In genomic region chr12:57846577-57847319, GRCh38 we compare ENCODE assay signal across 8 cellular contexts. TPM values are rescaled to one million over a fixed set of nuclear protein-coding genes. Genes with fewer than 3 reads are reported as not detected.
A peak's percentile ranks its signal among the peaks of the same experiment; 100 is the strongest.
DNase-seq lines count a peak whose midpoint lies in the region; ATAC-seq and TF ChIP-seq lines count a peak whose summit lies in the region.

A gene with protein sequence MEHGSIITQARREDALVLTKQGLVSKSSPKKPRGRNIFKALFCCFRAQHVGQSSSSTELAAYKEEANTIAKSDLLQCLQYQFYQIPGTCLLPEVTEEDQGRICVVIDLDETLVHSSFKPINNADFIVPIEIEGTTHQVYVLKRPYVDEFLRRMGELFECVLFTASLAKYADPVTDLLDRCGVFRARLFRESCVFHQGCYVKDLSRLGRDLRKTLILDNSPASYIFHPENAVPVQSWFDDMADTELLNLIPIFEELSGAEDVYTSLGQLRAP (minus strand): TSS chr12:57846729. CDS start chr12:57846435, 294 bp downstream.

- H3K9me3 ChIP-seq in smooth muscle cell (replicated peaks; ENCODE audit: low read depth): no peaks in the 10 kb centered on the region

- WGBS in smooth muscle cell (ENCODE audit: low lambda C conversion rate): under 1% methylated on average over 42 of the region's 58 CpGs

- no peak for TF ChIP-seq CTCF in smooth muscle cell (IDR thresholded peaks at IDR 0.05; ENCODE audit: borderline replicate concordance, insufficient read depth, poor library complexity, severe bottlenecking)

- peak; percentile 99 for DNase-seq in 8988T
- DNase-seq in NCI-H446 (lab: John Stamatoyannopoulos, UW): peak; percentile 92 to 97
- peak; percentile 50 to 67 (median 62) for DNase-seq in activated CD4-positive, CD25-positive, alpha-beta regulatory T cell (lab: John Stamatoyannopoulos, UW)
- peak; percentile 78 to 100 (median 98) for DNase-seq in caudate nucleus (lab: John Stamatoyannopoulos, UW)
- DNase-seq in iPS-NIHi7 (ENCODE audit: extremely low spot score): peak; percentile 99
- DNase-seq in smooth muscle cell (lab: John Stamatoyannopoulos, UW; ENCODE audit: unreplicated experiment): peak; percentile 97

- H3K27ac ChIP-seq in caudate nucleus (ENCODE audit: low read depth, low read length) (peak within 1 kb of the TSS; percentile 99), smooth muscle cell (ENCODE audit: low read depth) (peak within 1 kb of the TSS; percentile 100)

- H3F3A ChIP-seq in smooth muscle cell (ENCODE audit: low read depth): peaks cover 4% of the 10 kb centered on the region

- peaks cover 38% of the 10 kb centered on the region for H4K20me1 ChIP-seq in smooth muscle cell (ENCODE audit: low read depth)

- H3K9ac ChIP-seq in smooth muscle cell (ENCODE audit: low read depth): peak within 1 kb of the TSS; percentile 98

- H3K4me2 ChIP-seq in smooth muscle cell: peak within 1 kb of the TSS; percentile 98

- H2AFZ ChIP-seq in smooth muscle cell (ENCODE audit: low read depth): peak within 1 kb of the TSS; percentile 93

- no peaks in the 10 kb centered on the region for H3K27me3 ChIP-seq in smooth muscle cell (ENCODE audit: low read depth)

- no peaks in the 10 kb centered on the region for H3K36me3 ChIP-seq in smooth muscle cell (ENCODE audit: low read depth)

- peaks cover 46% of the 10 kb centered on the region for H3K79me2 ChIP-seq in smooth muscle cell (ENCODE audit: low read depth)

- H3K4me3 ChIP-seq in smooth muscle cell: peak within 1 kb of the TSS; percentile 99

- ATAC-seq in GM18868 (IDR thresholded peaks at IDR 0.05; ENCODE audit: unreplicated experiment) (peak; percentile 41), HG03175 (IDR thresholded peaks at IDR 0.05; ENCODE audit: unreplicated experiment) (peak; percentile 31)

- peaks cover 32% of the 10 kb centered on the region for H3K4me1 ChIP-seq in smooth muscle cell (ENCODE audit: low read depth)

RNA-seq across cellular contexts. Expression of the gene that starts here (rescaled TPM):
- 77.4 and 86.7 TPM in 2 replicates for total RNA-seq in smooth muscle cell
- 61.7 and 62.0 TPM in 2 replicates for polyA plus RNA-seq in smooth muscle cell

Comparison
In these comparisons a context has a peak if more than half of its experiments do, and no peak if none do; other contexts are left out.
1. Peak in every context shown above with its lines: DNase-seq, ATAC-seq, H3K4me3 ChIP-seq and H3K27ac ChIP-seq.